ENCODE assay signal across 16 cellular contexts in the genomic region with DNA sequence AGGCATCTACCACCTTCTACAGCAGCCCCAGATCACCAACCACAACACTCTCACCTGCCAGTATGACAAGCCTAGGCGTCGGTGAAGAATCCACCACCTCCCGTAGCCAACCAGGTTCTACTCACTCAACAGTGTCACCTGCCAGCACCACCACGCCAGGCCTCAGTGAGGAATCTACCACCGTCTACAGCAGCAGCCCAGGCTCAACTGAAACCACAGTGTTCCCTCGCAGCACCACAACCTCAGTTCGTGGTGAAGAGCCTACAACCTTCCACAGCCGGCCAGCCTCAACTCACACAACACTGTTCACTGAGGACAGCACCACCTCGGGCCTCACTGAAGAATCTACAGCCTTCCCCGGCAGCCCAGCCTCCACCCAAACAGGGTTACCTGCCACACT. TPM values are rescaled to one million over a fixed set of nuclear protein-coding genes. Genes with fewer than 3 reads are reported as not detected.
"Had no signal": no experiment of that assay in that cellular context is flagged by ENCODE, and none has a peak within 500 bp of the region (broad histone marks: within the 10 kb centered on the region; RNA-seq: fewer than 3 reads in every experiment).

No MANE protein-coding gene starts in this region.

RNA-seq across cellular contexts. Expression of gene MUC17, which starts 21.4 kb away (rescaled TPM):
- total RNA-seq: activated naive CD4-positive, alpha-beta T cell treated with anti-CD3 and anti-CD28 coated beads for 36 hours; activated naive CD4-positive, alpha-beta T cell treated with anti-CD3 and anti-CD28 coated beads, Interleukin-2, amount 50 U/mL, for 72 hours; activated naive CD8-positive, alpha-beta T cell treated with anti-CD3 and anti-CD28 coated beads for 36 hours; activated naive CD8-positive, alpha-beta T cell treated with anti-CD3 and anti-CD28 coated beads, Interleukin-2, amount 10 ng/mL, durations not matched to agents 7 days and 5 days; activated T-cell treated with anti-CD3 and anti-CD28 coated beads, Interleukin-2, amount 50 U/mL, for 4 hours; activated T-cell treated with anti-CD3 and anti-CD28 coated beads, Interleukin-2, amount 50 U/mL, for 72 hours; activated T-helper 1 cell treated with anti-CD3 and anti-CD28 coated beads, Interleukin-12 subunit alpha, Interleukin-12 subunit beta, Interleukin-2, Interleukin-4 antibody, amounts not matched to agents 30 ng/mL and 10 ng/mL and 1 ng/mL, durations not matched to agents 14 hours and 24 hours and 36 hours; activated T-helper 17 cell treated with anti-CD3 and anti-CD28 coated beads, Interleukin-2, amount 50 U/mL, for 72 hours; activated T-helper 2 cell treated with anti-CD3 and anti-CD28 coated beads, Interferon-gamma antibody, Interleukin-2, Interleukin-4, amounts not matched to agents 10 μg/mL and 5 μg/mL and 100 μg/mL, durations not matched to agents 14 hours and 24 hours and 36 hours; adrenal gland; ascending aorta; astrocyte; bronchial epithelial cell; cardiac muscle cell; cardiac septum had no signal
- polyA plus RNA-seq: adrenal gland, cardiac muscle cell had no signal

RNA-seq across cellular contexts. Expression of gene MUC12, which starts 29.2 kb away (rescaled TPM):
- total RNA-seq: activated naive CD4-positive, alpha-beta T cell treated with anti-CD3 and anti-CD28 coated beads for 36 hours; activated naive CD8-positive, alpha-beta T cell treated with anti-CD3 and anti-CD28 coated beads, Interleukin-2, amount 10 ng/mL, durations not matched to agents 7 days and 5 days; body of pancreas had no signal
- polyA plus RNA-seq: cardiac muscle cell had no signal

RNA-seq across cellular contexts. Expression of gene MUC3A, which starts 49.2 kb away (rescaled TPM):
- total RNA-seq: activated naive CD4-positive, alpha-beta T cell treated with anti-CD3 and anti-CD28 coated beads for 36 hours; activated naive CD8-positive, alpha-beta T cell treated with anti-CD3 and anti-CD28 coated beads for 36 hours; activated naive CD8-positive, alpha-beta T cell treated with anti-CD3 and anti-CD28 coated beads, Interleukin-2, amount 10 ng/mL, durations not matched to agents 7 days and 5 days; activated T-cell treated with anti-CD3 and anti-CD28 coated beads, Interleukin-2, amount 50 U/mL, for 72 hours; activated T-helper 1 cell treated with anti-CD3 and anti-CD28 coated beads, Interleukin-12 subunit alpha, Interleukin-12 subunit beta, Interleukin-2, Interleukin-4 antibody, amounts not matched to agents 30 ng/mL and 10 ng/mL and 1 ng/mL, durations not matched to agents 14 hours and 24 hours and 36 hours; ascending aorta; cardiac muscle cell had no signal
